10 cellular contexts compared by ENCODE assay signal in the genomic region with DNA sequence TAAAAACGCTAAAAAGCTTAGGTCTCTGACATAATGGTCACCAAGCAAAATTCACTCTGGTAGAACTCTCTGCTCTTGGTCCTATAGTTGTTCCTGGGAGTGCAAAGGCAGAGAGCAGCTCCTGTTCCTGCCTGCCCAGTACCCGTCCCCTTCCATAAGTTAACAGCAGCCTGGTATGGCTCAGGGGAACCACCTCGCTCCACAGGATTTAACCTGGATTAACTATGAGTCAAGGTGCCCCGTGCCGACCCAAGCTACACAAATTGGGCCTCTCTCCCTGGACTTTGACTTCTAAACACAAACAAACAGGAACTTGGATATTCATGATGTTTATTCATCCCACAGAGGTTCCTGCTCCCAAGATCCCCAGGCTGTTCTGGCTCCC. TPM values are rescaled to one million over a fixed set of nuclear protein-coding genes. Genes with fewer than 3 reads are reported as not detected.
DNase-seq lines count a peak whose midpoint lies in the region; ATAC-seq and TF ChIP-seq lines count a peak whose summit lies in the region.
"Had no signal": no experiment of that assay in that cellular context is flagged by ENCODE, and none has a peak within 500 bp of the region (broad histone marks: within the 10 kb centered on the region; RNA-seq: fewer than 3 reads in every experiment).

No MANE protein-coding gene starts in this region.

- peak overlapping the region in 1 of 3 donors; percentile 16 for H3K4me3 ChIP-seq in breast epithelium

- peaks cover 20% of the 10 kb centered on the region for H3K4me1 Mint-ChIP-seq in stimulated activated memory B cell treated with anti-CD40 and anti-IgM and Interleukin-4, amounts not matched to agents 10 μg/mL and 1 μg/mL and 100 μg/mL, for 72 hours

- DNase-seq in HT-29 (ENCODE audit: low spot score) (peak; percentile 57), breast epithelium (ENCODE audit: low spot score in 2 of 2) (peak in 1 of 2 donors; percentile 34), left lobe of liver (ENCODE audit: low spot score) (peak; percentile 79), NCI-H2227 (lab: John Stamatoyannopoulos, UW; ENCODE audit: unreplicated experiment) (no peak)
- no peak for DNase-seq in stimulated activated CD4-positive, alpha-beta T cell treated with anti-CD3 and anti-CD28 coated beads, Interleukin-4, amount 100 ng/mL, for 24 hours
- DNase-seq: NCI-H1417 treated with DMSO at 0.1 percent for 48 hours had no signal

- intact Hi-C loops in breast epithelium (cut with DNase I; ENCODE audit: low total_unique reads), result no loop called here

- H3K36me3 Mint-ChIP-seq in stimulated activated memory B cell treated with anti-CD40 and anti-IgM and Interleukin-4, amounts not matched to agents 10 μg/mL and 1 μg/mL and 100 μg/mL, for 72 hours, result peaks cover 37% of the 10 kb centered on the region

- H3K27ac ChIP-seq in breast epithelium, result peak overlapping the region; percentile 91 to 92

- no peak for TF ChIP-seq CTCF in breast epithelium (IDR thresholded peaks at IDR 0.05)

- H3K27me3 ChIP-seq in breast epithelium, result no peaks in the 10 kb centered on the region

- H3K4me1 ChIP-seq in breast epithelium, result peaks cover 0 to 18% of the 10 kb centered on the region in 2 donors

- H3K27ac Mint-ChIP-seq in stimulated activated memory B cell treated with anti-CD40 and anti-IgM and Interleukin-4, amounts not matched to agents 10 μg/mL and 1 μg/mL and 100 μg/mL, for 72 hours, result peak overlapping the region; percentile 8

- no peak for TF ChIP-seq POLR2A in breast epithelium (IDR thresholded peaks at IDR 0.05)
- TF ChIP-seq POLR2A in GM18505 (IDR thresholded peaks at IDR 0.05; ENCODE audit: borderline replicate concordance, extremely low read depth, insufficient read depth, insufficient read length), result no peak

- ATAC-seq in left lobe of liver (peak; percentile 82), GM19351 (IDR thresholded peaks at IDR 0.05; ENCODE audit: unreplicated experiment) (no peak), GM18505 (IDR thresholded peaks at IDR 0.05; ENCODE audit: unreplicated experiment) (no peak)
- no peak for ATAC-seq in stimulated activated memory B cell treated with anti-CD40 and anti-IgM and Interleukin-4, amounts not matched to agents 10 μg/mL and 1 μg/mL and 100 μg/mL, for 72 hours
- ATAC-seq: natural killer cell treated with Interleukin-12 subunit alpha and Interleukin-12 subunit beta and Interleukin-15 and Interleukin-18, amount 100 ng/mL, for 72 hours had no signal

- no peaks in the 10 kb centered on the region for H3K27me3 Mint-ChIP-seq in stimulated activated memory B cell treated with anti-CD40 and anti-IgM and Interleukin-4, amounts not matched to agents 10 μg/mL and 1 μg/mL and 100 μg/mL, for 72 hours
- H3K27me3 Mint-ChIP-seq: natural killer cell treated with Interleukin-12 subunit alpha and Interleukin-12 subunit beta and Interleukin-15 and Interleukin-18, amount 100 ng/mL, for 72 hours had no signal

- H3K9me3 Mint-ChIP-seq in stimulated activated memory B cell treated with anti-CD40 and anti-IgM and Interleukin-4, amounts not matched to agents 10 μg/mL and 1 μg/mL and 100 μg/mL, for 72 hours, result no peaks in the 10 kb centered on the region
- H3K9me3 Mint-ChIP-seq: natural killer cell treated with Interleukin-12 subunit alpha and Interleukin-12 subunit beta and Interleukin-15 and Interleukin-18, amount 100 ng/mL, for 72 hours had no signal

- no peak overlapping the region for H3K4me3 Mint-ChIP-seq in stimulated activated memory B cell treated with anti-CD40 and anti-IgM and Interleukin-4, amounts not matched to agents 10 μg/mL and 1 μg/mL and 100 μg/mL, for 72 hours
- H3K4me3 Mint-ChIP-seq: natural killer cell treated with Interleukin-12 subunit alpha and Interleukin-12 subunit beta and Interleukin-15 and Interleukin-18, amount 100 ng/mL, for 72 hours had no signal

- H3K36me3 ChIP-seq in breast epithelium, result no peaks in the 10 kb centered on the region

- no peaks in the 10 kb centered on the region for H3K9me3 ChIP-seq in breast epithelium

RNA-seq across cellular contexts. Expression of gene SCAP, which starts 32.1 kb away (rescaled TPM):
- 83.0 and 88.1 TPM in 2 replicates for total RNA-seq in HT-29 (2014; rRNA removed; shearing (Covaris generic))
- 10 to 100 TPM; 54.7 to 78.0 (median 72.7) TPM for total RNA-seq in breast epithelium
- total RNA-seq in left lobe of liver, result 92.3 TPM

Comparison
In these comparisons a context has a peak if more than half of its experiments do, and no peak if none do; other contexts are left out.
1. DNase-seq: peak in HT-29 (single experiment) and left lobe of liver (single experiment); none in NCI-H2227 (single experiment) and stimulated activated CD4-positive, alpha-beta T cell treated with anti-CD3 and anti-CD28 coated beads, Interleukin-4, amount 100 ng/mL, for 24 hours (single experiment).